ENCODE assay signal across 8 cellular contexts in genomic region chr4:56467284-56468096, GRCh38. TPM values are rescaled to one million over a fixed set of nuclear protein-coding genes. Genes with fewer than 3 reads are reported as not detected.
DNase-seq lines count a peak whose midpoint lies in the region; ATAC-seq, FAIRE-seq and TF ChIP-seq lines count a peak whose summit lies in the region.

A gene with protein sequence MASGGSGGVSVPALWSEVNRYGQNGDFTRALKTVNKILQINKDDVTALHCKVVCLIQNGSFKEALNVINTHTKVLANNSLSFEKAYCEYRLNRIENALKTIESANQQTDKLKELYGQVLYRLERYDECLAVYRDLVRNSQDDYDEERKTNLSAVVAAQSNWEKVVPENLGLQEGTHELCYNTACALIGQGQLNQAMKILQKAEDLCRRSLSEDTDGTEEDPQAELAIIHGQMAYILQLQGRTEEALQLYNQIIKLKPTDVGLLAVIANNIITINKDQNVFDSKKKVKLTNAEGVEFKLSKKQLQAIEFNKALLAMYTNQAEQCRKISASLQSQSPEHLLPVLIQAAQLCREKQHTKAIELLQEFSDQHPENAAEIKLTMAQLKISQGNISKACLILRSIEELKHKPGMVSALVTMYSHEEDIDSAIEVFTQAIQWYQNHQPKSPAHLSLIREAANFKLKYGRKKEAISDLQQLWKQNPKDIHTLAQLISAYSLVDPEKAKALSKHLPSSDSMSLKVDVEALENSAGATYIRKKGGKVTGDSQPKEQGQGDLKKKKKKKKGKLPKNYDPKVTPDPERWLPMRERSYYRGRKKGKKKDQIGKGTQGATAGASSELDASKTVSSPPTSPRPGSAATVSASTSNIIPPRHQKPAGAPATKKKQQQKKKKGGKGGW (plus strand): TSS chr4:56467617. CDS start chr4:56467636, 19 bp downstream.

- H3K36me3 ChIP-seq in SU-DHL-6 (ENCODE audit: low read length) (peaks cover 5% of the 10 kb centered on the region; the same call in 1 of the 2 replicates), pancreas (peaks cover 0 to 20% (median 5%) of the 10 kb centered on the region in 3 donors), tibial artery (peaks cover 11 to 27% (median 12%) of the 10 kb centered on the region in 3 donors)

- ATAC-seq in HG02623 (IDR thresholded peaks at IDR 0.05; ENCODE audit: unreplicated experiment): peak; percentile 90
- ATAC-seq in Right ventricle myocardium inferior: peak; percentile 98
- ATAC-seq in pancreas: peak; percentile 98

- H3K27me3 ChIP-seq in SU-DHL-6 (ENCODE audit: low read length) (no peaks in the 10 kb centered on the region), pancreas (no peaks in the 10 kb centered on the region), tibial artery (no peaks in the 10 kb centered on the region)

- H4K20me1 ChIP-seq in SU-DHL-6 (ENCODE audit: low read depth, low read length): no peaks in the 10 kb centered on the region; the same call in 1 of the 2 replicates

- no peaks in the 10 kb centered on the region for H3K9me2 ChIP-seq in SU-DHL-6 (replicated peaks; ENCODE audit: insufficient read depth, low read length)

- intact Hi-C loops in Right ventricle myocardium inferior (cut with DNase I) (no loop called here), pancreas (cut with DNase I) (no loop called here), tibial artery (cut with DNase I; ENCODE audit: low total_unique reads) (loop anchor here (2.0 to 10.0 kb wide), 2 partner anchors 33 to 53 kb away; partner anchors contain the start of gene PPAT)

- H3K27ac ChIP-seq in SU-DHL-6 (ENCODE audit: low read depth, low read length) (peak within 1 kb of the TSS; percentile 64), pancreas (peak within 1 kb of the TSS; percentile 86 to 91 (median 89)), tibial artery (peak within 1 kb of the TSS; percentile 88 to 93)

- H3K4me3 ChIP-seq in SU-DHL-6 (ENCODE audit: insufficient read depth, low read length, poor library complexity, severe bottlenecking) (peak within 1 kb of the TSS; percentile 90), pancreas (peak within 1 kb of the TSS; percentile 89 to 98 (median 92)), tibial artery (peak within 1 kb of the TSS; percentile 78 to 99)

- H3K4me2 ChIP-seq in SU-DHL-6 (ENCODE audit: low read depth, low read length, poor library complexity, severe bottlenecking): peak within 1 kb of the TSS; percentile 92

- 0% methylated on average over 60 to 62 of the region's 62 CpGs for WGBS in pancreas, 2 donors

- DNase-seq in GM10266 (ENCODE audit: extremely low spot score): peak; percentile 87
- peak; percentile 70 for DNase-seq in NCI-H1105 (lab: John Stamatoyannopoulos, UW)
- peak; percentile 87 for DNase-seq in activated naive CD8-positive, alpha-beta T cell treated with anti-CD3 and anti-CD28 coated beads, Interleukin-2, amount 50 U/mL, for 16 hours (ENCODE audit: low read depth, low spot score)
- DNase-seq in Right ventricle myocardium inferior (ENCODE audit: missing footprints): peak; percentile 94
- peak; percentile 82 to 93 (median 86) for DNase-seq in pancreas
- peak; percentile 91 to 92 for DNase-seq in tibial artery

- H3K9me3 ChIP-seq in SU-DHL-6 (ENCODE audit: insufficient read depth, low read length) (no peaks in the 10 kb centered on the region), pancreas (no peaks in the 10 kb centered on the region), tibial artery (no peaks in the 10 kb centered on the region)

- TF ChIP-seq CTCF in GM10266 (IDR thresholded peaks at IDR 0.05; ENCODE audit: control insufficient read depth, insufficient read depth, low read depth, missing control alignments) (no peak), SU-DHL-6 (IDR thresholded peaks at IDR 0.05; ENCODE audit: insufficient read depth, low read length, poor library complexity, severe bottlenecking) (no peak), pancreas (IDR thresholded peaks at IDR 0.05) (no peak), tibial artery (IDR thresholded peaks at IDR 0.05) (no peak)

- H3K9ac ChIP-seq in SU-DHL-6 (ENCODE audit: low read length): peak within 1 kb of the TSS; percentile 74

- H3F3A ChIP-seq in SU-DHL-6 (ENCODE audit: insufficient read depth): peaks cover 20% of the 10 kb centered on the region

- H3K4me1 ChIP-seq in pancreas: peaks cover 11 to 28% (median 21%) of the 10 kb centered on the region in 3 donors
- peaks cover 0 to 40% (median 24%) of the 10 kb centered on the region in 4 donors for H3K4me1 ChIP-seq in tibial artery

- peak; percentile 41 for FAIRE-seq in pancreas (lab: Jason Lieb, UNC)

- peak within 1 kb of the TSS; percentile 88 for H2AFZ ChIP-seq in SU-DHL-6 (ENCODE audit: low read depth, low read length, severe bottlenecking)

- peaks cover 41% of the 10 kb centered on the region for H3K79me2 ChIP-seq in SU-DHL-6 (ENCODE audit: insufficient read depth, low read length)

RNA-seq across cellular contexts. Expression of the gene that starts here (rescaled TPM):
- 32.4 TPM for total RNA-seq in Right ventricle myocardium inferior
- total RNA-seq in pancreas: 100 to 1,000 TPM in 1 of 6 donors, 10 to 100 TPM in 5; 61.1 to 103 (median 72.4) TPM
- 10 to 100 TPM; 20.8 to 32.7 TPM for polyA plus RNA-seq in pancreas

Comparison
In these comparisons a context has a peak if more than half of its experiments do, and no peak if none do; other contexts are left out.
1. Peak in every context shown above with its lines: DNase-seq, ATAC-seq, H3K4me3 ChIP-seq and H3K27ac ChIP-seq.